Comparison of ENCODE assay signal across 9 cellular contexts in genomic region chr10:114271779-114272167, GRCh38. TPM values are rescaled to one million over a fixed set of nuclear protein-coding genes. Genes with fewer than 3 reads are reported as not detected.
A peak's percentile ranks its signal among the peaks of the same experiment; 100 is the strongest.
DNase-seq lines count a peak whose midpoint lies in the region; ATAC-seq, FAIRE-seq and TF ChIP-seq lines count a peak whose summit lies in the region.
"Had no signal": no experiment of that assay in that cellular context is flagged by ENCODE, and none has a peak within 500 bp of the region (broad histone marks: within the 10 kb centered on the region; RNA-seq: fewer than 3 reads in every experiment).

No MANE protein-coding gene starts in this region.

- H3K4me2 ChIP-seq in Karpas-422 (ENCODE audit: low read depth, low read length, poor library complexity, severe bottlenecking) = no peak overlapping the region

- no peak overlapping the region for H2AFZ ChIP-seq in Karpas-422 (ENCODE audit: low read length)

- H3K9me3 ChIP-seq in upper lobe of left lung = no peaks in the 10 kb centered on the region
- H3K9me3 ChIP-seq in Karpas-422 (ENCODE audit: low read length) = no peaks in the 10 kb centered on the region

- peaks cover 0 to 10% (median 3%) of the 10 kb centered on the region in 4 donors for H3K4me1 ChIP-seq in upper lobe of left lung
- H3K4me1 ChIP-seq in Karpas-422 (ENCODE audit: low read length) = no peaks in the 10 kb centered on the region

- TF ChIP-seq EP300 in upper lobe of left lung (IDR thresholded peaks at IDR 0.05) = no peak

- H3K27ac ChIP-seq in upper lobe of left lung (no peak overlapping the region), Karpas-422 (ENCODE audit: low read length) (no peak overlapping the region)

- FAIRE-seq in bronchial epithelial cell (lab: Jason Lieb, UNC) = peak; percentile 97
- FAIRE-seq: K562 had no signal

- no peak overlapping the region for H3K4me3 ChIP-seq in bronchial epithelial cell (ENCODE audit: low read depth, low read length)
- H3K4me3 ChIP-seq in upper lobe of left lung = no peak overlapping the region
- H3K4me3 ChIP-seq in Karpas-422 (ENCODE audit: low read length) = no peak overlapping the region
- H3K4me3 ChIP-seq: K562 had no signal

- no peaks in the 10 kb centered on the region for H3K79me2 ChIP-seq in Karpas-422 (ENCODE audit: low read length)

- DNase-seq in HT1080 (ENCODE audit: low read depth) (peak; percentile 95), bronchial epithelial cell (ENCODE audit: low read depth) (peak; percentile 99), islet precursor cell (peak; percentile 89), upper lobe of left lung (no peak), Karpas-422 (no peak), NCI-H526 treated with DMSO at 0.1 percent for 48 hours (lab: John Stamatoyannopoulos, UW) (no peak), NCI-H1436 (lab: John Stamatoyannopoulos, UW) (no peak)

- H3K36me3 ChIP-seq in bronchial epithelial cell (ENCODE audit: control insufficient read depth, insufficient read depth, low read length) (no peaks in the 10 kb centered on the region), upper lobe of left lung (no peaks in the 10 kb centered on the region), Karpas-422 (ENCODE audit: insufficient read depth, low read length) (no peaks in the 10 kb centered on the region)

- ATAC-seq in upper lobe of left lung (ENCODE audit: low FRiP score in 2 of 2) (peak; percentile 67 to 88), HG02840 (IDR thresholded peaks at IDR 0.05; ENCODE audit: low FRiP score, unreplicated experiment) (no peak)
- ATAC-seq: K562 had no signal

- no peaks in the 10 kb centered on the region for H4K20me1 ChIP-seq in Karpas-422 (ENCODE audit: insufficient read depth, low read depth, low read length)

- TF ChIP-seq POLR2A in upper lobe of left lung (IDR thresholded peaks at IDR 0.05) = no peak

- no peak overlapping the region for H3K9ac ChIP-seq in Karpas-422 (ENCODE audit: low read length)

- H3K9me2 ChIP-seq in Karpas-422 (replicated peaks; ENCODE audit: insufficient read depth, low read length) = no peaks in the 10 kb centered on the region

- WGBS in upper lobe of left lung, 2 donors = 69 to 80% methylated on average over 4 of the region's 4 CpGs

- TF ChIP-seq CTCF in bronchial epithelial cell (IDR thresholded peaks at IDR 0.05; ENCODE audit: insufficient read depth, low read length, severe bottlenecking) (no peak), upper lobe of left lung (IDR thresholded peaks at IDR 0.05) (no peak)

- H3K27me3 ChIP-seq in bronchial epithelial cell (ENCODE audit: control insufficient read depth, insufficient read depth, low read length) (no peaks in the 10 kb centered on the region), upper lobe of left lung (no peaks in the 10 kb centered on the region), Karpas-422 (ENCODE audit: low read length) (no peaks in the 10 kb centered on the region)

RNA-seq across cellular contexts. Expression of gene VWA2, which starts 32.7 kb away (rescaled TPM):
- total RNA-seq in HT1080 (2014; rRNA removed; shearing (Covaris generic)) = not detected in 2 replicates
- not detected in 2 replicates for polyA plus RNA-seq in HT1080 (2015; cell fraction: cytosol; rRNA removed)
- not detected in 2 replicates for polyA plus RNA-seq in HT1080 (2015; cell fraction: nucleus; rRNA removed)
- total RNA-seq in bronchial epithelial cell (1.8 and 3.9 TPM in 2 replicates), upper lobe of left lung (10 to 100 TPM in 4 of 6 donors, 1 to 10 TPM in 2; 8.3 to 17.8 (median 12.4) TPM)
- total RNA-seq in Karpas-422 (2014; rRNA removed; shearing (Covaris generic); ENCODE audit: low replicate concordance) = not detected in 2 replicates
- total RNA-seq: K562 had no signal
- polyA plus RNA-seq: K562 had no signal

Comparison
In these comparisons a context has a peak if more than half of its experiments do, and no peak if none do; other contexts are left out.
1. DNase-seq: peak in HT1080 (single experiment), bronchial epithelial cell (single experiment) and islet precursor cell (single experiment); none in upper lobe of left lung (0 of 2), Karpas-422 (single experiment), NCI-H526 treated with DMSO at 0.1 percent for 48 hours (single experiment) and NCI-H1436 (single experiment).